ENCODE assay signal across 11 cellular contexts in the genomic region with DNA sequence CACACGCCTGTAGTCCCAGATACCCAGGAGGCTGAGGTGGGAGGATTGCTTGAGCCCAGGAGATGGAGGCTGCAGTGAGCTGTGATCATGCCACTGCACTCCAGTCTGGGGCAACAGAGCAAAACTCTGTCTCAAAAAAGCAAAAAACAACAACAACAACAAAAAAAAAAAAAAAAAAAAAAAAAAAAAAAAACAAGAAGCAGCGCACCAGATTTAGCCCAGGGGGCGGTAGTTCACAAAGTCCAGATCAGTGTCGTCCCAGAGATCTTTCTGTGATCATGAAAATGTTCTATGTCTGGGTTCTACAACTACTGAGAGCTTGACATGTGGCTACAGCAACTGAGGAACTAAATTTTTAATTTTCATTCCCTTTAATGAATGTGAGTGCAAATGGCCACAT. TPM values are rescaled to one million over a fixed set of nuclear protein-coding genes. Genes with fewer than 3 reads are reported as not detected.
DNase-seq lines count a peak whose midpoint lies in the region; ATAC-seq and TF ChIP-seq lines count a peak whose summit lies in the region.
"Had no signal": no experiment of that assay in that cellular context is flagged by ENCODE, and none has a peak within 500 bp of the region (broad histone marks: within the 10 kb centered on the region; RNA-seq: fewer than 3 reads in every experiment).

No MANE protein-coding gene starts in this region.

- H3K4me2 ChIP-seq in PC-9 = no peak overlapping the region

- no peak for ATAC-seq in HG03460 (IDR thresholded peaks at IDR 0.05; ENCODE audit: unreplicated experiment)

- no peaks in the 10 kb centered on the region for H4K20me1 ChIP-seq in PC-9 (ENCODE audit: insufficient read depth)

- H3K4me1 ChIP-seq in PC-9 (replicated peaks; ENCODE audit: insufficient read depth) = no peaks in the 10 kb centered on the region

- H2AFZ ChIP-seq in PC-9 = no peak overlapping the region

- H3K27ac ChIP-seq in PC-9 = no peak overlapping the region
- H3K27ac ChIP-seq: epithelial cell of prostate had no signal

- no peaks in the 10 kb centered on the region; the same call in 1 of the 2 replicates for H3K9me3 ChIP-seq in PC-9 (ENCODE audit: insufficient read depth, low read depth)

- no peaks in the 10 kb centered on the region for H3K79me2 ChIP-seq in PC-9 (ENCODE audit: low read depth)

- DNase-seq in A172 (ENCODE audit: low spot score) (peak; percentile 3), GM06990 (ENCODE audit: extremely low read depth, insufficient read length) (no peak), PC-9 (no peak), fibroblast of the aortic adventitia (ENCODE audit: low read depth) (peak; percentile 31), cerebellar nuclear complex (lab: John Stamatoyannopoulos, UW) (no peak), NCI-H774 (lab: John Stamatoyannopoulos, UW) (no peak)
- DNase-seq in activated CD8-positive, alpha-beta memory T cell treated with anti-CD3 and anti-CD28 coated beads for 24 hours = no peak
- DNase-seq: DMS 273 treated with DMSO at 0.1 percent for 48 hours, NCI-H1092 treated with DMSO at 0.1 percent for 48 hours had no signal

- no peaks in the 10 kb centered on the region for H3F3A ChIP-seq in PC-9 (ENCODE audit: insufficient read depth, low read depth)

- H3K4me3 ChIP-seq in GM06990 (replicated peaks; ENCODE audit: low read depth, low read length) (no peak overlapping the region), PC-9 (no peak overlapping the region), fibroblast of the aortic adventitia (ENCODE audit: low read depth, low read length) (no peak overlapping the region)

- H3K27me3 ChIP-seq in GM06990 (replicated peaks; ENCODE audit: control insufficient read depth, insufficient read depth, low read length) (no peaks in the 10 kb centered on the region), PC-9 (ENCODE audit: insufficient read depth, low read depth) (peaks cover 60% of the 10 kb centered on the region)

- POLR2A ChIA-PET in PC-9 (lab: Charles Lee; ENCODE audit: unreplicated experiment) = no interaction called here

- intact Hi-C loops in PC-9 (cut with micrococcal nuclease; ENCODE audit: unreplicated experiment) = no loop called here

- no TSS peak for BruUV-seq in PC-9 (replicated peaks; lab: Mats Ljungman, UMichigan)

- TF ChIP-seq CTCF in GM06990 (IDR thresholded peaks at IDR 0.05; ENCODE audit: insufficient read depth, low read length, poor library complexity, severe bottlenecking) = peak; percentile 44
- peak; percentile 46 for TF ChIP-seq CTCF in PC-9 (conservative IDR thresholded peaks at IDR 0.05)
- TF ChIP-seq CTCF in fibroblast of the aortic adventitia (IDR thresholded peaks at IDR 0.05; ENCODE audit: insufficient read depth, low read length) = peak; percentile 47

- CTCF ChIA-PET in PC-9 (lab: Charles Lee) = interaction anchor here (0.7 kb wide), 1 partner anchor 14 kb away, joined by 4 read pairs; no protein-coding TSS in a partner anchor

- no peaks in the 10 kb centered on the region for H3K9me2 ChIP-seq in PC-9 (ENCODE audit: insufficient read depth)

- H3K36me3 ChIP-seq in GM06990 (ENCODE audit: control insufficient read depth, insufficient read depth, low read length) = peaks cover 54% of the 10 kb centered on the region
- H3K36me3 ChIP-seq in PC-9 (ENCODE audit: low read depth) = no peaks in the 10 kb centered on the region

RNA-seq across cellular contexts. Expression of a gene that starts 27.4 kb away (rescaled TPM):
- 1.7 and 6.5 TPM in 2 replicates for total RNA-seq in A172 (2014; rRNA removed; shearing (Covaris generic))
- total RNA-seq in PC-9 (2021) (0.98 and 1.3 TPM in 2 replicates), fibroblast of the aortic adventitia (ENCODE audit: low replicate concordance) (2.0 and 3.7 TPM in 2 replicates)

RNA-seq across cellular contexts. Expression of a gene that starts 50.8 kb away (rescaled TPM):
- total RNA-seq in A172 (2014; rRNA removed; shearing (Covaris generic)) = 2.8 and 3.8 TPM in 2 replicates
- 0.13 and 0.25 TPM in 2 replicates for total RNA-seq in PC-9 (2021)
- 0.16 TPM in 1 of 2 replicates, not detected in the other for total RNA-seq in fibroblast of the aortic adventitia (ENCODE audit: low replicate concordance)

Comparison
In these comparisons a context has a peak if more than half of its experiments do, and no peak if none do; other contexts are left out.
1. DNase-seq: peak in A172 (single experiment) and fibroblast of the aortic adventitia (single experiment); none in GM06990 (single experiment), PC-9 (0 of 2), cerebellar nuclear complex (0 of 2), NCI-H774 (single experiment) and activated CD8-positive, alpha-beta memory T cell treated with anti-CD3 and anti-CD28 coated beads for 24 hours (single experiment).
2. Peak in every context shown above with its lines, with median percentiles within 50 percentile points of each other: CTCF ChIP-seq.